8 cellular contexts compared by ENCODE assay signal in genomic region chr4:169079942-169080827, GRCh38.
DNase-seq lines count a peak whose midpoint lies in the region; ATAC-seq, FAIRE-seq and TF ChIP-seq lines count a peak whose summit lies in the region.

No MANE protein-coding gene starts in this region.

- ATAC-seq in GM18517 (IDR thresholded peaks at IDR 0.05; ENCODE audit: unreplicated experiment) (peak; percentile 83), HG02943 (IDR thresholded peaks at IDR 0.05; ENCODE audit: low read depth, unreplicated experiment) (peak; percentile 96)
- peak; percentile 55 for ATAC-seq in effector memory CD8-positive, alpha-beta T cell (replicated peaks)

- H3K4me3 Mint-ChIP-seq in effector memory CD8-positive, alpha-beta T cell: peak overlapping the region; percentile 37 to 73
- H3K4me3 Mint-ChIP-seq in nephron: peak overlapping the region in 2 of 3 experiments; percentile 1 to 55
- H3K4me3 Mint-ChIP-seq in neural progenitor cell: no peak overlapping the region

- CTCF ChIA-PET in RWPE1 (lab: Yijun Ruan, JAX): no interaction called here

- H3K4me2 ChIP-seq in neural progenitor cell: no peak overlapping the region

- peaks cover 4% of the 10 kb centered on the region for H3F3A ChIP-seq in neural progenitor cell (ENCODE audit: low read depth)

- H3K27me3 Mint-ChIP-seq in effector memory CD8-positive, alpha-beta T cell: peaks cover 5 to 9% of the 10 kb centered on the region in 2 donors
- H3K27me3 Mint-ChIP-seq in nephron (ENCODE audit: low read depth) (no peaks in the 10 kb centered on the region), neural progenitor cell (ENCODE audit: insufficient read depth, low read depth) (peaks cover 2% of the 10 kb centered on the region)

- POLR2A ChIA-PET in RWPE1 (lab: Yijun Ruan, JAX; ENCODE audit: low non-redundant PET): no interaction called here

- no peak overlapping the region for H3K9ac ChIP-seq in neural progenitor cell

- H3K4me1 Mint-ChIP-seq in effector memory CD8-positive, alpha-beta T cell (ENCODE audit: low read depth in 2 of 2): peaks cover 9 to 10% of the 10 kb centered on the region in 2 donors
- peaks cover 27% of the 10 kb centered on the region for H3K4me1 Mint-ChIP-seq in nephron
- peaks cover 12% of the 10 kb centered on the region for H3K4me1 Mint-ChIP-seq in neural progenitor cell

- no peaks in the 10 kb centered on the region for H4K20me1 ChIP-seq in neural progenitor cell (ENCODE audit: low read depth)

- no peaks in the 10 kb centered on the region for H3K36me3 Mint-ChIP-seq in effector memory CD8-positive, alpha-beta T cell (ENCODE audit: insufficient read depth)
- H3K36me3 Mint-ChIP-seq in nephron (ENCODE audit: low read depth) (peaks cover 8% of the 10 kb centered on the region), neural progenitor cell (peaks cover 5% of the 10 kb centered on the region)

- no peaks in the 10 kb centered on the region for H3K79me2 ChIP-seq in neural progenitor cell (ENCODE audit: low read depth)

- DNase-seq in ACHN (peak; percentile 45), RWPE1 (ENCODE audit: low spot score) (no peak), urothelium cell line (ENCODE audit: low spot score) (no peak), neural progenitor cell (ENCODE audit: low spot score) (no peak)
- DNase-seq in effector memory CD8-positive, alpha-beta T cell: no peak

- no peak overlapping the region for H2AFZ ChIP-seq in neural progenitor cell (replicated peaks)

- in situ Hi-C loops in ACHN (cut with HindIII; ENCODE audit: low pct_ligation_motif_present, low pct_unique_long_range_greater_than_20kb, low sequenced_read_pairs): no loop called here

- no peak for TF ChIP-seq CTCF in RWPE1 (conservative IDR thresholded peaks at IDR 0.05; ENCODE audit: low read depth)
- no peak for TF ChIP-seq CTCF in nephron (IDR thresholded peaks at IDR 0.05; ENCODE audit: unreplicated experiment in 3 of 3)
- TF ChIP-seq CTCF in neural progenitor cell (IDR thresholded peaks at IDR 0.05): no peak

- no peak for FAIRE-seq in urothelium cell line (lab: Jason Lieb, UNC)

- H3K4me3 ChIP-seq in neural progenitor cell: no peak overlapping the region

- H3K9me3 Mint-ChIP-seq in effector memory CD8-positive, alpha-beta T cell: no peaks in the 10 kb centered on the region
- peaks cover 2% of the 10 kb centered on the region for H3K9me3 Mint-ChIP-seq in nephron
- H3K9me3 Mint-ChIP-seq in neural progenitor cell: peaks cover 13% of the 10 kb centered on the region

- H3K9me3 ChIP-seq in neural progenitor cell (ENCODE audit: low read depth): no peaks in the 10 kb centered on the region

- H3K27ac Mint-ChIP-seq in effector memory CD8-positive, alpha-beta T cell: peak overlapping the region in 1 of 2 donors; percentile 41
- H3K27ac Mint-ChIP-seq in nephron (peak overlapping the region; percentile 87 to 96 (median 90)), neural progenitor cell (no peak overlapping the region)

- H3K27ac ChIP-seq in RWPE1: peak overlapping the region; percentile 55
- no peak overlapping the region for H3K27ac ChIP-seq in neural progenitor cell

- H3K27me3 ChIP-seq in neural progenitor cell: no peaks in the 10 kb centered on the region

- no peaks in the 10 kb centered on the region for H3K36me3 ChIP-seq in neural progenitor cell

- no peaks in the 10 kb centered on the region for H3K4me1 ChIP-seq in neural progenitor cell
